Comparison of ENCODE assay signal across 27 cellular contexts in the genomic region with DNA sequence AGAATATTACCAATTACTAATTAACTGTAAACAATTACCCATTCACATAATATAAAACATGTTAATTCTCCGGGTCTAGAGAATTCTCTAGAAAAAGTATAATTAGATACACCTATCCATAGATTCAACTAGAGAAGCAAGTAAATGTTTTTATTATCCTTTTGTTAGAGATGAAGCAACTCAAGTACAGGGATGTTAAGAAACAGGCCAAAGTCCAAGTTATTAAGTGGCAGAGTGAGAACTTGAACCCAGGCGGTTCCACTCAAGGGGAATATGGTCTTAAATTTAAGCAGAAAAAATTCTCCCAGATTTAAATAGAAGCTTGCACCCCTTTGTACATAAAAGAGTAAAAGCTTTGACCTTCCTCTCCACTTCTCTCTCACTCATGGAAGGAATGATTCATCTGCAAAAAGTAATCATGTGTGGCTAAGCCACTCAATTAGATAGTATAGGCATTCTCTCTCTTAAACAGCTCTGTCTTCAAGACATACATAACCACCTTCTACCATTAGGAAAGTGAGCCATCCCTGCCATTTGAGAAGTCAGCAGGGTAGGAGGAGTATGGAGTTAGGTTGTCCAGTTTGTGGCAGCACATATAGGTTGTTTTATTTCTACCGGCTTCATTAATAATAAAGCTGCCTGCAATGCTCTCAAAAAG.
A peak's percentile ranks its signal among the peaks of the same experiment; 100 is the strongest.
DNase-seq lines count a peak whose midpoint lies in the region; ATAC-seq lines count a peak whose summit lies in the region.
"Had no signal": no experiment of that assay in that cellular context is flagged by ENCODE, and none has a peak within 500 bp of the region (broad histone marks: within the 10 kb centered on the region; RNA-seq: fewer than 3 reads in every experiment).

No MANE protein-coding gene starts in this region.

- no peaks in the 10 kb centered on the region for H3K9me3 Mint-ChIP-seq in activated naive CD4-positive, alpha-beta T cell treated with anti-CD3 and anti-CD28 coated beads, Interleukin-2, amount 50 U/mL, for 24 hours
- H3K9me3 Mint-ChIP-seq in activated naive CD8-positive, alpha-beta T cell (ENCODE audit: low read depth): no peaks in the 10 kb centered on the region
- no peaks in the 10 kb centered on the region for H3K9me3 Mint-ChIP-seq in stimulated activated naive CD8-positive, alpha-beta T cell treated with anti-CD3 and anti-CD28 coated beads, Interleukin-15, amount 100 ng/mL, for 72 hours
- H3K9me3 Mint-ChIP-seq: activated B cell treated with CpG ODN at 0.5 μM for 24 hours, natural killer cell had no signal

- H3K36me3 Mint-ChIP-seq in activated naive CD4-positive, alpha-beta T cell treated with anti-CD3 and anti-CD28 coated beads, Interleukin-2, amount 50 U/mL, for 24 hours: peaks cover 5% of the 10 kb centered on the region
- H3K36me3 Mint-ChIP-seq in activated naive CD8-positive, alpha-beta T cell: no peaks in the 10 kb centered on the region

- H3K4me3 Mint-ChIP-seq in activated naive CD4-positive, alpha-beta T cell treated with anti-CD3 and anti-CD28 coated beads, Interleukin-2, amount 50 U/mL, for 24 hours: no peak overlapping the region
- no peak overlapping the region for H3K4me3 Mint-ChIP-seq in activated naive CD8-positive, alpha-beta T cell
- no peak overlapping the region for H3K4me3 Mint-ChIP-seq in stimulated activated naive CD8-positive, alpha-beta T cell treated with anti-CD3 and anti-CD28 coated beads, Interleukin-15, amount 100 ng/mL, for 72 hours
- H3K4me3 Mint-ChIP-seq: activated B cell treated with CpG ODN at 0.5 μM for 24 hours, natural killer cell had no signal

- H3K4me1 Mint-ChIP-seq in activated naive CD4-positive, alpha-beta T cell treated with anti-CD3 and anti-CD28 coated beads, Interleukin-2, amount 50 U/mL, for 24 hours: peaks cover 14% of the 10 kb centered on the region
- peaks cover 6% of the 10 kb centered on the region for H3K4me1 Mint-ChIP-seq in activated naive CD8-positive, alpha-beta T cell (ENCODE audit: low read depth)
- H3K4me1 Mint-ChIP-seq in stimulated activated naive CD8-positive, alpha-beta T cell treated with anti-CD3 and anti-CD28 coated beads, Interleukin-15, amount 100 ng/mL, for 72 hours: no peaks in the 10 kb centered on the region
- H3K4me1 Mint-ChIP-seq: activated B cell treated with CpG ODN at 0.5 μM for 24 hours had no signal

- peak; percentile 54 for ATAC-seq in stimulated activated naive CD8-positive, alpha-beta T cell treated with anti-CD3 and anti-CD28 coated beads, Interleukin-15, amount 100 ng/mL, for 72 hours
- ATAC-seq in HG02870 (IDR thresholded peaks at IDR 0.05; ENCODE audit: unreplicated experiment): no peak
- ATAC-seq: natural killer cell, upper lobe of right lung had no signal

- H3K27me3 Mint-ChIP-seq in activated naive CD4-positive, alpha-beta T cell treated with anti-CD3 and anti-CD28 coated beads, Interleukin-2, amount 50 U/mL, for 24 hours: no peaks in the 10 kb centered on the region
- H3K27me3 Mint-ChIP-seq in activated naive CD8-positive, alpha-beta T cell: no peaks in the 10 kb centered on the region
- no peaks in the 10 kb centered on the region for H3K27me3 Mint-ChIP-seq in stimulated activated naive CD8-positive, alpha-beta T cell treated with anti-CD3 and anti-CD28 coated beads, Interleukin-15, amount 100 ng/mL, for 72 hours
- H3K27me3 Mint-ChIP-seq: activated B cell treated with CpG ODN at 0.5 μM for 24 hours had no signal

- DNase-seq in activated naive CD4-positive, alpha-beta T cell (lab: John Stamatoyannopoulos, UW): no peak
- DNase-seq in iris pigment epithelial cell (ENCODE audit: low read depth) (peak; percentile 42), NCI-H1417 (lab: John Stamatoyannopoulos, UW) (no peak), NK-92 (lab: John Stamatoyannopoulos, UW; ENCODE audit: unreplicated experiment) (no peak)
- DNase-seq in stimulated activated naive CD8-positive, alpha-beta T cell treated with anti-CD3 and anti-CD28 coated beads, Interleukin-15, amount 100 ng/mL, for 72 hours: no peak
- DNase-seq: activated B cell treated with CpG ODN at 0.5 μM for 24 hours; activated naive CD4-positive, alpha-beta T cell treated with Interleukin-2 at 50 U/mL for 16 hours; aorta; central memory CD4-positive, alpha-beta T cell; DMS79; dorsolateral prefrontal cortex; GF-D8; islet precursor cell; natural killer cell; NCI-H1105 treated with DMSO at 0.1 percent for 48 hours; NCI-H2029; NCI-H526 treated with DMSO at 0.1 percent for 48 hours; occipital lobe; Peyer's patch; retina; SIG-M5; stimulated activated CD4-positive, alpha-beta T cell treated with anti-CD3 and anti-CD28 coated beads, Interleukin-2, amount 100 ng/mL, for 24 hours; SW 1271; upper lobe of right lung had no signal

- peak overlapping the region; percentile 68 for H3K27ac Mint-ChIP-seq in activated naive CD4-positive, alpha-beta T cell treated with anti-CD3 and anti-CD28 coated beads, Interleukin-2, amount 50 U/mL, for 24 hours
- H3K27ac Mint-ChIP-seq in activated naive CD8-positive, alpha-beta T cell: peak overlapping the region; percentile 64
- H3K27ac Mint-ChIP-seq in stimulated activated naive CD8-positive, alpha-beta T cell treated with anti-CD3 and anti-CD28 coated beads, Interleukin-15, amount 100 ng/mL, for 72 hours: peak overlapping the region in 1 of 2 donors; percentile 51
- H3K27ac Mint-ChIP-seq: activated B cell treated with CpG ODN at 0.5 μM for 24 hours, natural killer cell had no signal
